Comparison of ENCODE assay signal across 1 cellular context in the genomic region with DNA sequence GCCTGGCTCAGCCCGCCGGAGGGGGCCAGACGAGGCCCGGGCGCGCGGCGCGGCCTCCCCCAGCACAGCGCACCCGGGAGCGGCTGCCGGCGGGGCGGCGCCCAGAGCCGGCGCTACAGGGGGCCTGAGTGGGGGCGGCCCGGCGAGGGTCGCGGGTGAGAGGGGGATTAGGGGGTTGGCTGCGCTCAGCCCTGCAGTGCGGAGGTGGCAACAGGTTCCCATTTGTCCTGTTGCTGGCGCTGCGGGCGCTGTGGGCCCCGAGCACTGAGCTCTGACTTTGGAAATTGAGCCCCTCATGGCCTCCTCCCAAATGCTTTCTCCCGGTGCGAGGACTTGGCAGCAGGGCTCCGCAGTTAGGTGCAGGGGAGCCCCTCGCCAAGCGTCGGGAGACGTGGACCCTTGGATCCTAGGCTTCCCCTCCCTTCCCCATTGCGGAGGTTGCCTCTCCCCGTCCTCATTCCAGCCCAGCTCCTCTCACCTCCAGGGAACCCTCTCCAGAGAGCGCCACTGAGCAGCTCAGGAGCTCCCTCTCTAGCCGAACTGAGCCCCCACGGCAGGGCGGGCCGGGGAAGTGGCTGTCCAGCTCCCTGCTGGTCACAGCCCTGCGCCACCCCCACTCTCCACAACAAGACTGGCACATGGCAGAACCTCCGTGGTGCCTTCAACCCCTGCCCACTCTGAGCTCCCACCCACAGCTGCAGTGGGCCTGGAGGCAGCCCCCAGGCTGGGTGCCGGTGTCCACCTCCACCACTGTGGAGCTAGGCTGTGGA.
A peak's percentile ranks its signal among the peaks of the same experiment; 100 is the strongest.
TF ChIP-seq lines count a peak whose summit lies in the region.

No MANE protein-coding gene starts in this region.

TF ChIP-seq in HepG2, 621 proteins besides CTCF, POLR2A, EP300 and RAD21 (continued from another document and continues in another):
- TF ChIP-seq, protein P1, sequence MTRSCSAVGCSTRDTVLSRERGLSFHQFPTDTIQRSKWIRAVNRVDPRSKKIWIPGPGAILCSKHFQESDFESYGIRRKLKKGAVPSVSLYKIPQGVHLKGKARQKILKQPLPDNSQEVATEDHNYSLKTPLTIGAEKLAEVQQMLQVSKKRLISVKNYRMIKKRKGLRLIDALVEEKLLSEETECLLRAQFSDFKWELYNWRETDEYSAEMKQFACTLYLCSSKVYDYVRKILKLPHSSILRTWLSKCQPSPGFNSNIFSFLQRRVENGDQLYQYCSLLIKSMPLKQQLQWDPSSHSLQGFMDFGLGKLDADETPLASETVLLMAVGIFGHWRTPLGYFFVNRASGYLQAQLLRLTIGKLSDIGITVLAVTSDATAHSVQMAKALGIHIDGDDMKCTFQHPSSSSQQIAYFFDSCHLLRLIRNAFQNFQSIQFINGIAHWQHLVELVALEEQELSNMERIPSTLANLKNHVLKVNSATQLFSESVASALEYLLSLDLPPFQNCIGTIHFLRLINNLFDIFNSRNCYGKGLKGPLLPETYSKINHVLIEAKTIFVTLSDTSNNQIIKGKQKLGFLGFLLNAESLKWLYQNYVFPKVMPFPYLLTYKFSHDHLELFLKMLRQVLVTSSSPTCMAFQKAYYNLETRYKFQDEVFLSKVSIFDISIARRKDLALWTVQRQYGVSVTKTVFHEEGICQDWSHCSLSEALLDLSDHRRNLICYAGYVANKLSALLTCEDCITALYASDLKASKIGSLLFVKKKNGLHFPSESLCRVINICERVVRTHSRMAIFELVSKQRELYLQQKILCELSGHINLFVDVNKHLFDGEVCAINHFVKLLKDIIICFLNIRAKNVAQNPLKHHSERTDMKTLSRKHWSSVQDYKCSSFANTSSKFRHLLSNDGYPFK (CRISPR knock-in tag; IDR thresholded peaks at IDR 0.05; ENCODE audit: borderline replicate concordance) = no peak
- TF ChIP-seq DNMT3B (CRISPR knock-in tag; conservative IDR thresholded peaks at IDR 0.05) (no peak), ZNF768 (CRISPR knock-in tag; IDR thresholded peaks at IDR 0.05) (no peak), CHCHD3 (CRISPR knock-in tag; IDR thresholded peaks at IDR 0.05) (no peak), ZNF354B (CRISPR knock-in tag; IDR thresholded peaks at IDR 0.05) (0 out of 2 replicates have a peak, but pooled peaks have one; percentile 54), ZNF207 (IDR thresholded peaks at IDR 0.05; ENCODE audit: borderline replicate concordance) (no peak), PHB2 (IDR thresholded peaks at IDR 0.05; ENCODE audit: partially characterized antibody) (no peak), SAFB2 (CRISPR knock-in tag; IDR thresholded peaks at IDR 0.05; ENCODE audit: borderline replicate concordance, low read depth) (no peak), NCOA5 (CRISPR knock-in tag; IDR thresholded peaks at IDR 0.05) (no peak), RARA (CRISPR knock-in tag; IDR thresholded peaks at IDR 0.05) (no peak; the same call in 1 of the 2 replicates), SIN3A (IDR thresholded peaks at IDR 0.05; ENCODE audit: borderline replicate concordance, low read depth, low read length) (no peak), TEAD3 (CRISPR knock-in tag; optimal IDR thresholded peaks at IDR 0.05; ENCODE audit: borderline replicate concordance) (peak; percentile 34), IRF2 (CRISPR knock-in tag; IDR thresholded peaks at IDR 0.05) (no peak), IKZF1 (IDR thresholded peaks at IDR 0.05) (no peak), ZNF720 (CRISPR knock-in tag; IDR thresholded peaks at IDR 0.05) (no peak), ZMAT3 (CRISPR knock-in tag; conservative IDR thresholded peaks at IDR 0.05) (no peak), ZNF17 (CRISPR knock-in tag; IDR thresholded peaks at IDR 0.05) (no peak), MTA1 (CRISPR knock-in tag; IDR thresholded peaks at IDR 0.05; ENCODE audit: borderline replicate concordance) (no peak), ZNF839 (CRISPR knock-in tag; IDR thresholded peaks at IDR 0.05; ENCODE audit: borderline replicate concordance) (no peak), ZNF282 (IDR thresholded peaks at IDR 0.05; ENCODE audit: partially characterized antibody) (no peak), ATF7 (IDR thresholded peaks at IDR 0.05) (no peak), ATF7 (CRISPR knock-in tag; IDR thresholded peaks at IDR 0.05) (no peak), ZBTB38 (CRISPR knock-in tag; IDR thresholded peaks at IDR 0.05) (peak; percentile 28; the same call in 1 of the 2 replicates), MZF1 (CRISPR knock-in tag; IDR thresholded peaks at IDR 0.05; ENCODE audit: borderline replicate concordance) (no peak), ZSCAN12 (CRISPR knock-in tag; IDR thresholded peaks at IDR 0.05) (no peak), KLF9 (CRISPR knock-in tag; IDR thresholded peaks at IDR 0.05; ENCODE audit: low read depth) (no peak), U2AF2 (IDR thresholded peaks at IDR 0.05; ENCODE audit: low read depth, low read length) (no peak), ZNF652 (CRISPR knock-in tag; IDR thresholded peaks at IDR 0.05; ENCODE audit: borderline replicate concordance, low read depth) (no peak), ZNF713 (CRISPR knock-in tag; IDR thresholded peaks at IDR 0.05) (no peak), ELF4 (CRISPR knock-in tag; IDR thresholded peaks at IDR 0.05; ENCODE audit: borderline replicate concordance) (no peak), TBX3 (IDR thresholded peaks at IDR 0.05; ENCODE audit: borderline replicate concordance) (no peak), ZNF761 (CRISPR knock-in tag; conservative IDR thresholded peaks at IDR 0.05) (no peak), CCDC6 (CRISPR knock-in tag; IDR thresholded peaks at IDR 0.05) (no peak), ATRX (CRISPR knock-in tag; IDR thresholded peaks at IDR 0.05; ENCODE audit: borderline replicate concordance) (no peak), SAP130 (CRISPR knock-in tag; IDR thresholded peaks at IDR 0.05; ENCODE audit: low read depth) (peak; percentile 29; the same call in 1 of the 2 replicates), ZNF441 (CRISPR knock-in tag; IDR thresholded peaks at IDR 0.05; ENCODE audit: borderline replicate concordance) (no peak), GATAD2A (CRISPR knock-in tag; IDR thresholded peaks at IDR 0.05) (no peak), ADNP (CRISPR knock-in tag; IDR thresholded peaks at IDR 0.05) (no peak), ZMYM4 (CRISPR knock-in tag; IDR thresholded peaks at IDR 0.05) (no peak), ZNF343 (CRISPR knock-in tag; IDR thresholded peaks at IDR 0.05) (no peak), KLF16 (CRISPR knock-in tag; IDR thresholded peaks at IDR 0.05) (no peak), ZBTB42 (CRISPR knock-in tag; IDR thresholded peaks at IDR 0.05) (no peak), ZNF143 (CRISPR knock-in tag; IDR thresholded peaks at IDR 0.05) (no peak), ZNF816 (CRISPR knock-in tag; IDR thresholded peaks at IDR 0.05; ENCODE audit: borderline replicate concordance) (no peak), SPEN (CRISPR knock-in tag; IDR thresholded peaks at IDR 0.05; ENCODE audit: low read depth) (no peak), ESRRA (CRISPR knock-in tag; IDR thresholded peaks at IDR 0.05; ENCODE audit: low read depth) (no peak), ARNTL (CRISPR knock-in tag; IDR thresholded peaks at IDR 0.05) (no peak), KLF15 (CRISPR knock-in tag; IDR thresholded peaks at IDR 0.05; ENCODE audit: borderline replicate concordance) (no peak), FOXK1 (CRISPR knock-in tag; IDR thresholded peaks at IDR 0.05; ENCODE audit: borderline replicate concordance, low read depth) (no peak)
- TF ChIP-seq, protein P2, sequence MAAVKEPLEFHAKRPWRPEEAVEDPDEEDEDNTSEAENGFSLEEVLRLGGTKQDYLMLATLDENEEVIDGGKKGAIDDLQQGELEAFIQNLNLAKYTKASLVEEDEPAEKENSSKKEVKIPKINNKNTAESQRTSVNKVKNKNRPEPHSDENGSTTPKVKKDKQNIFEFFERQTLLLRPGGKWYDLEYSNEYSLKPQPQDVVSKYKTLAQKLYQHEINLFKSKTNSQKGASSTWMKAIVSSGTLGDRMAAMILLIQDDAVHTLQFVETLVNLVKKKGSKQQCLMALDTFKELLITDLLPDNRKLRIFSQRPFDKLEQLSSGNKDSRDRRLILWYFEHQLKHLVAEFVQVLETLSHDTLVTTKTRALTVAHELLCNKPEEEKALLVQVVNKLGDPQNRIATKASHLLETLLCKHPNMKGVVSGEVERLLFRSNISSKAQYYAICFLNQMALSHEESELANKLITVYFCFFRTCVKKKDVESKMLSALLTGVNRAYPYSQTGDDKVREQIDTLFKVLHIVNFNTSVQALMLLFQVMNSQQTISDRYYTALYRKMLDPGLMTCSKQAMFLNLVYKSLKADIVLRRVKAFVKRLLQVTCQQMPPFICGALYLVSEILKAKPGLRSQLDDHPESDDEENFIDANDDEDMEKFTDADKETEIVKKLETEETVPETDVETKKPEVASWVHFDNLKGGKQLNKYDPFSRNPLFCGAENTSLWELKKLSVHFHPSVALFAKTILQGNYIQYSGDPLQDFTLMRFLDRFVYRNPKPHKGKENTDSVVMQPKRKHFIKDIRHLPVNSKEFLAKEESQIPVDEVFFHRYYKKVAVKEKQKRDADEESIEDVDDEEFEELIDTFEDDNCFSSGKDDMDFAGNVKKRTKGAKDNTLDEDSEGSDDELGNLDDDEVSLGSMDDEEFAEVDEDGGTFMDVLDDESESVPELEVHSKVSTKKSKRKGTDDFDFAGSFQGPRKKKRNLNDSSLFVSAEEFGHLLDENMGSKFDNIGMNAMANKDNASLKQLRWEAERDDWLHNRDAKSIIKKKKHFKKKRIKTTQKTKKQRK (IDR thresholded peaks at IDR 0.05; ENCODE audit: low read length) = no peak
- TF ChIP-seq, protein P3, sequence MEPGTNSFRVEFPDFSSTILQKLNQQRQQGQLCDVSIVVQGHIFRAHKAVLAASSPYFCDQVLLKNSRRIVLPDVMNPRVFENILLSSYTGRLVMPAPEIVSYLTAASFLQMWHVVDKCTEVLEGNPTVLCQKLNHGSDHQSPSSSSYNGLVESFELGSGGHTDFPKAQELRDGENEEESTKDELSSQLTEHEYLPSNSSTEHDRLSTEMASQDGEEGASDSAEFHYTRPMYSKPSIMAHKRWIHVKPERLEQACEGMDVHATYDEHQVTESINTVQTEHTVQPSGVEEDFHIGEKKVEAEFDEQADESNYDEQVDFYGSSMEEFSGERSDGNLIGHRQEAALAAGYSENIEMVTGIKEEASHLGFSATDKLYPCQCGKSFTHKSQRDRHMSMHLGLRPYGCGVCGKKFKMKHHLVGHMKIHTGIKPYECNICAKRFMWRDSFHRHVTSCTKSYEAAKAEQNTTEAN (CRISPR knock-in tag; conservative IDR thresholded peaks at IDR 0.05) = no peak
- TF ChIP-seq, protein P4, sequence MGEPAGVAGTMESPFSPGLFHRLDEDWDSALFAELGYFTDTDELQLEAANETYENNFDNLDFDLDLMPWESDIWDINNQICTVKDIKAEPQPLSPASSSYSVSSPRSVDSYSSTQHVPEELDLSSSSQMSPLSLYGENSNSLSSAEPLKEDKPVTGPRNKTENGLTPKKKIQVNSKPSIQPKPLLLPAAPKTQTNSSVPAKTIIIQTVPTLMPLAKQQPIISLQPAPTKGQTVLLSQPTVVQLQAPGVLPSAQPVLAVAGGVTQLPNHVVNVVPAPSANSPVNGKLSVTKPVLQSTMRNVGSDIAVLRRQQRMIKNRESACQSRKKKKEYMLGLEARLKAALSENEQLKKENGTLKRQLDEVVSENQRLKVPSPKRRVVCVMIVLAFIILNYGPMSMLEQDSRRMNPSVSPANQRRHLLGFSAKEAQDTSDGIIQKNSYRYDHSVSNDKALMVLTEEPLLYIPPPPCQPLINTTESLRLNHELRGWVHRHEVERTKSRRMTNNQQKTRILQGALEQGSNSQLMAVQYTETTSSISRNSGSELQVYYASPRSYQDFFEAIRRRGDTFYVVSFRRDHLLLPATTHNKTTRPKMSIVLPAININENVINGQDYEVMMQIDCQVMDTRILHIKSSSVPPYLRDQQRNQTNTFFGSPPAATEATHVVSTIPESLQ (CRISPR knock-in tag; conservative IDR thresholded peaks at IDR 0.05) = no peak
- TF ChIP-seq, protein P5, sequence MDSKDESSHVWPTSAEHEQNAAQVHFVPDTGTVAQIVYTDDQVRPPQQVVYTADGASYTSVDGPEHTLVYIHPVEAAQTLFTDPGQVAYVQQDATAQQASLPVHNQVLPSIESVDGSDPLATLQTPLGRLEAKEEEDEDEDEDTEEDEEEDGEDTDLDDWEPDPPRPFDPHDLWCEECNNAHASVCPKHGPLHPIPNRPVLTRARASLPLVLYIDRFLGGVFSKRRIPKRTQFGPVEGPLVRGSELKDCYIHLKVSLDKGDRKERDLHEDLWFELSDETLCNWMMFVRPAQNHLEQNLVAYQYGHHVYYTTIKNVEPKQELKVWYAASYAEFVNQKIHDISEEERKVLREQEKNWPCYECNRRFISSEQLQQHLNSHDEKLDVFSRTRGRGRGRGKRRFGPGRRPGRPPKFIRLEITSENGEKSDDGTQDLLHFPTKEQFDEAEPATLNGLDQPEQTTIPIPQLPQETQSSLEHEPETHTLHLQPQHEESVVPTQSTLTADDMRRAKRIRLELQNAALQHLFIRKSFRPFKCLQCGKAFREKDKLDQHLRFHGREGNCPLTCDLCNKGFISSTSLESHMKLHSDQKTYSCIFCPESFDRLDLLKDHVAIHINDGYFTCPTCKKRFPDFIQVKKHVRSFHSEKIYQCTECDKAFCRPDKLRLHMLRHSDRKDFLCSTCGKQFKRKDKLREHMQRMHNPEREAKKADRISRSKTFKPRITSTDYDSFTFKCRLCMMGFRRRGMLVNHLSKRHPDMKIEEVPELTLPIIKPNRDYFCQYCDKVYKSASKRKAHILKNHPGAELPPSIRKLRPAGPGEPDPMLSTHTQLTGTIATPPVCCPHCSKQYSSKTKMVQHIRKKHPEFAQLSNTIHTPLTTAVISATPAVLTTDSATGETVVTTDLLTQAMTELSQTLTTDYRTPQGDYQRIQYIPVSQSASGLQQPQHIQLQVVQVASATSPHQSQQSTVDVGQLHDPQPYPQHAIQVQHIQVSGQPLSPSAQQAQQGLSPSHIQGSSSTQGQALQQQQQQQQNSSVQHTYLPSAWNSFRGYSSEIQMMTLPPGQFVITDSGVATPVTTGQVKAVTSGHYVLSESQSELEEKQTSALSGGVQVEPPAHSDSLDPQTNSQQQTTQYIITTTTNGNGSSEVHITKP (CRISPR knock-in tag; IDR thresholded peaks at IDR 0.05; ENCODE audit: low read depth) = no peak
- TF ChIP-seq, protein P6, sequence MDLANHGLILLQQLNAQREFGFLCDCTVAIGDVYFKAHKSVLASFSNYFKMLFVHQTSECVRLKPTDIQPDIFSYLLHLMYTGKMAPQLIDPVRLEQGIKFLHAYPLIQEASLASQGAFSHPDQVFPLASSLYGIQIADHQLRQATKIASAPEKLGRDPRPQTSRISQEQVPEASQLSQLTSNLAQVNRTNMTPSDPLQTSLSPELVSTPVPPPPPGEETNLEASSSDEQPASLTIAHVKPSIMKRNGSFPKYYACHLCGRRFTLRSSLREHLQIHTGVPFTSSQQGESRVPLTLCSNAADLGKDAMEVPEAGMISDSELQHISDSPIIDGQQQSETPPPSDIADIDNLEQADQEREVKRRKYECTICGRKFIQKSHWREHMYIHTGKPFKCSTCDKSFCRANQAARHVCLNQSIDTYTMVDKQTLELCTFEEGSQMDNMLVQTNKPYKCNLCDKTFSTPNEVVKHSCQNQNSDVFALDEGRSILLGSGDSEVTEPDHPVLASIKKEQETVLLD (CRISPR knock-in tag; IDR thresholded peaks at IDR 0.05; ENCODE audit: low read depth) = no peak
- TF ChIP-seq, protein P7, sequence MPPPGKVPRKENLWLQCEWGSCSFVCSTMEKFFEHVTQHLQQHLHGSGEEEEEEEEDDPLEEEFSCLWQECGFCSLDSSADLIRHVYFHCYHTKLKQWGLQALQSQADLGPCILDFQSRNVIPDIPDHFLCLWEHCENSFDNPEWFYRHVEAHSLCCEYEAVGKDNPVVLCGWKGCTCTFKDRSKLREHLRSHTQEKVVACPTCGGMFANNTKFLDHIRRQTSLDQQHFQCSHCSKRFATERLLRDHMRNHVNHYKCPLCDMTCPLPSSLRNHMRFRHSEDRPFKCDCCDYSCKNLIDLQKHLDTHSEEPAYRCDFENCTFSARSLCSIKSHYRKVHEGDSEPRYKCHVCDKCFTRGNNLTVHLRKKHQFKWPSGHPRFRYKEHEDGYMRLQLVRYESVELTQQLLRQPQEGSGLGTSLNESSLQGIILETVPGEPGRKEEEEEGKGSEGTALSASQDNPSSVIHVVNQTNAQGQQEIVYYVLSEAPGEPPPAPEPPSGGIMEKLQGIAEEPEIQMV (CRISPR knock-in tag; IDR thresholded peaks at IDR 0.05; ENCODE audit: low read depth) = no peak
